8 cellular contexts compared by ENCODE assay signal in genomic region chr6:2634151-2634964, GRCh38.
DNase-seq lines count a peak whose midpoint lies in the region; ATAC-seq and TF ChIP-seq lines count a peak whose summit lies in the region.

No MANE protein-coding gene starts in this region.

- H3K4me2 ChIP-seq in MM.1S (ENCODE audit: low read depth, low read length) = peak overlapping the region; percentile 82
- peak overlapping the region; percentile 74 for H3K4me2 ChIP-seq in SK-N-SH

- no peaks in the 10 kb centered on the region for H3K9me3 Mint-ChIP-seq in activated naive CD4-positive, alpha-beta T cell treated with anti-CD3 and anti-CD28 coated beads, Interleukin-2, amount 50 U/mL, for 24 hours

- TF ChIP-seq CTCF in MM.1S (IDR thresholded peaks at IDR 0.05; ENCODE audit: low read length) (peak; percentile 96), SK-N-SH (IDR thresholded peaks at IDR 0.05) (peak; percentile 97), omental fat pad (IDR thresholded peaks at IDR 0.05) (peak in 2 of 3 donors; percentile 68 to 86), suprapubic skin (IDR thresholded peaks at IDR 0.05) (peak; percentile 92 to 96)

- H3K4me1 Mint-ChIP-seq in activated naive CD4-positive, alpha-beta T cell treated with anti-CD3 and anti-CD28 coated beads, Interleukin-2, amount 50 U/mL, for 24 hours = peaks cover 5% of the 10 kb centered on the region

- ATAC-seq in GM21723 (IDR thresholded peaks at IDR 0.05; ENCODE audit: unreplicated experiment) = peak; percentile 92
- ATAC-seq in omental fat pad (ENCODE audit: low FRiP score) = peak; percentile 94

- no peaks in the 10 kb centered on the region for H3K36me3 Mint-ChIP-seq in activated naive CD4-positive, alpha-beta T cell treated with anti-CD3 and anti-CD28 coated beads, Interleukin-2, amount 50 U/mL, for 24 hours

- TF ChIP-seq POLR2A in suprapubic skin (IDR thresholded peaks at IDR 0.05) = no peak

- peak; percentile 81 for TF ChIP-seq RAD21 in SK-N-SH (IDR thresholded peaks at IDR 0.05; ENCODE audit: low read length)

- TF ChIP-seq EP300 in SK-N-SH (IDR thresholded peaks at IDR 0.05; ENCODE audit: borderline replicate concordance in 1 of 2, low read depth in 1 of 2, low read length in 1 of 2) (no peak), suprapubic skin (IDR thresholded peaks at IDR 0.05) (no peak)

- H3K79me2 ChIP-seq in MM.1S (ENCODE audit: low read length) (no peaks in the 10 kb centered on the region), SK-N-SH (ENCODE audit: insufficient read depth) (no peaks in the 10 kb centered on the region)

- peaks cover 4% of the 10 kb centered on the region; the same call in 1 of the 2 replicates for H3K4me1 ChIP-seq in MM.1S (ENCODE audit: low read length)
- peaks cover 6 to 11% of the 10 kb centered on the region in 2 experiments; a peak in 2 of 4 replicates for H3K4me1 ChIP-seq in SK-N-SH (ENCODE audit: control insufficient read depth in 1 of 2, insufficient read depth in 2 of 2, low read depth in 1 of 2, low read length in 1 of 2)
- peaks cover 17% of the 10 kb centered on the region for H3K4me1 ChIP-seq in suprapubic skin

- H3K27ac Mint-ChIP-seq in activated naive CD4-positive, alpha-beta T cell treated with anti-CD3 and anti-CD28 coated beads, Interleukin-2, amount 50 U/mL, for 24 hours = no peak overlapping the region

- in situ Hi-C loops in Caki2 (cut with HindIII; ENCODE audit: low pct_unique_long_range_greater_than_20kb, low sequenced_read_pairs) = loop anchor here (5.0 to 10.0 kb wide), 2 partner anchors 532 to 1030 kb away; partner anchors contain the start of gene FOXC1

- H3K9me3 ChIP-seq in MM.1S (replicated peaks; ENCODE audit: insufficient read depth, low read length) (no peaks in the 10 kb centered on the region), SK-N-SH (no peaks in the 10 kb centered on the region), suprapubic skin (no peaks in the 10 kb centered on the region)

- peaks cover 97% of the 10 kb centered on the region for H3K27me3 ChIP-seq in MM.1S (replicated peaks; ENCODE audit: insufficient read depth, low read length)
- H3K27me3 ChIP-seq in SK-N-SH (ENCODE audit: insufficient read depth) = no peaks in the 10 kb centered on the region; the same call in 1 of the 2 replicates
- no peaks in the 10 kb centered on the region for H3K27me3 ChIP-seq in suprapubic skin

- no peak overlapping the region for H3K27ac ChIP-seq in MM.1S (ENCODE audit: low read length)
- H3K27ac ChIP-seq in SK-N-SH (ENCODE audit: low read depth in 2 of 2, low read length in 1 of 2) = no peak overlapping the region
- peak overlapping the region; percentile 80 for H3K27ac ChIP-seq in suprapubic skin

- H4K20me1 ChIP-seq in MM.1S (ENCODE audit: insufficient read depth, low read length) (no peaks in the 10 kb centered on the region; the same call in 1 of the 2 replicates), SK-N-SH (ENCODE audit: insufficient read depth) (no peaks in the 10 kb centered on the region)

- H2AFZ ChIP-seq in MM.1S (ENCODE audit: low read length) (peak overlapping the region; percentile 58), SK-N-SH (ENCODE audit: low read depth) (peak overlapping the region; percentile 94; the same call in 1 of the 2 replicates)

- POLR2A ChIA-PET in SK-N-SH (lab: Yijun Ruan, JAX) = no interaction called here

- peak; percentile 92 for DNase-seq in Caki2 (ENCODE audit: low read depth)
- DNase-seq in MM.1S = peak; percentile 56
- DNase-seq in SK-N-SH = peak; percentile 93
- DNase-seq in head of caudate nucleus = peak; percentile 57 to 94 (median 86)
- peak; percentile 63 for DNase-seq in omental fat pad (ENCODE audit: low spot score)
- DNase-seq in suprapubic skin (ENCODE audit: low spot score in 2 of 2) = peak; percentile 83 to 87

- no peaks in the 10 kb centered on the region for H3K36me3 ChIP-seq in MM.1S (replicated peaks; ENCODE audit: insufficient read depth, low read length)
- H3K36me3 ChIP-seq in SK-N-SH (replicated peaks in 1 of 2; ENCODE audit: control insufficient read depth in 1 of 2, insufficient read depth in 2 of 2, low read length in 1 of 2) = no peaks in the 10 kb centered on the region
- no peaks in the 10 kb centered on the region for H3K36me3 ChIP-seq in suprapubic skin

- no peaks in the 10 kb centered on the region for H3K9me2 ChIP-seq in MM.1S (replicated peaks; ENCODE audit: insufficient read depth, low read length)
- no peaks in the 10 kb centered on the region for H3K9me2 ChIP-seq in SK-N-SH

- peak overlapping the region; percentile 81 for H3K4me3 Mint-ChIP-seq in activated naive CD4-positive, alpha-beta T cell treated with anti-CD3 and anti-CD28 coated beads, Interleukin-2, amount 50 U/mL, for 24 hours

- H3F3A ChIP-seq in MM.1S (ENCODE audit: insufficient read depth, low read length) (no peaks in the 10 kb centered on the region), SK-N-SH (replicated peaks; ENCODE audit: insufficient read depth) (no peaks in the 10 kb centered on the region)

- no peak overlapping the region for H3K9ac ChIP-seq in MM.1S (ENCODE audit: low read length)
- peak overlapping the region; percentile 42; the same call in 1 of the 2 replicates for H3K9ac ChIP-seq in SK-N-SH

- H3K4me3 ChIP-seq in MM.1S (ENCODE audit: low read length) = peak overlapping the region; percentile 50
- peak overlapping the region; percentile 49 to 68 for H3K4me3 ChIP-seq in SK-N-SH (ENCODE audit: low read depth in 2 of 2, low read length in 1 of 2)
- peak overlapping the region; percentile 63 for H3K4me3 ChIP-seq in suprapubic skin

- intact Hi-C loops in head of caudate nucleus (cut with DNase I) = loop anchor here (5.0 kb wide), 1 partner anchor 1037 kb away; no protein-coding TSS in a partner anchor

- CTCF ChIA-PET in SK-N-SH (lab: Yijun Ruan, JAX) = interaction anchor here (0.6 to 4.1 kb wide), 52 partner anchors 9 to 1057 kb away, joined by 3 to 59 read pairs (median 3); partner anchors contain the start of gene MYLK4

- 18% methylated on average over 60 of the region's 65 CpGs for WGBS in SK-N-SH (ENCODE audit: low lambda C conversion rate)
- whole genome bisulfite sequencing in suprapubic skin = 3% methylated on average over 31 of the region's 65 CpGs

- H3K27me3 Mint-ChIP-seq in activated naive CD4-positive, alpha-beta T cell treated with anti-CD3 and anti-CD28 coated beads, Interleukin-2, amount 50 U/mL, for 24 hours = peaks cover 2% of the 10 kb centered on the region

TF ChIP-seq in SK-N-SH, 30 proteins besides CTCF, POLR2A, EP300 and RAD21 (continues in another document):
- TF ChIP-seq MEF2A (IDR thresholded peaks at IDR 0.05; ENCODE audit: borderline replicate concordance, low read depth) (no peak), REST (IDR thresholded peaks at IDR 0.05; ENCODE audit: low read depth, low read length) (no peak), ZBTB33 (IDR thresholded peaks at IDR 0.05; ENCODE audit: borderline replicate concordance, low read depth) (no peak), MXI1 (IDR thresholded peaks at IDR 0.05; ENCODE audit: low read depth, low read length) (peak; percentile 62; the same call in 1 of the 2 replicates), SMC3 (IDR thresholded peaks at IDR 0.05; ENCODE audit: low read depth, low read length) (peak; percentile 78), NFIC (IDR thresholded peaks at IDR 0.05; ENCODE audit: borderline replicate concordance) (no peak), USF1 (IDR thresholded peaks at IDR 0.05; ENCODE audit: borderline replicate concordance, low read depth) (no peak), TCF12 (IDR thresholded peaks at IDR 0.05) (no peak), NRF1 (IDR thresholded peaks at IDR 0.05; ENCODE audit: low read depth, low read length) (peak; percentile 56; the same call in 1 of the 2 replicates)
